In genomic region chr19:42380155-42380554, GRCh38 we compare ENCODE assay signal across 2 cellular contexts.
TF ChIP-seq lines count a peak whose summit lies in the region.

No MANE protein-coding gene starts in this region.

TF ChIP-seq in SK-N-SH treated with all-trans-retinoic acid at 6 μM for 48 hours, 23 proteins besides CTCF, POLR2A, EP300 and RAD21 (continued from another document):
- TF ChIP-seq POU6F1 (CRISPR knock-in tag; IDR thresholded peaks at IDR 0.05; ENCODE audit: borderline replicate concordance, low read depth) (no peak), ARNTL (CRISPR knock-in tag; IDR thresholded peaks at IDR 0.05; ENCODE audit: borderline replicate concordance, low read depth) (no peak), ZFP30 (CRISPR knock-in tag; IDR thresholded peaks at IDR 0.05) (no peak), GLIS3 (CRISPR knock-in tag; IDR thresholded peaks at IDR 0.05) (no peak), TCF4 (CRISPR knock-in tag; IDR thresholded peaks at IDR 0.05; ENCODE audit: borderline replicate concordance) (no peak), RARB (CRISPR knock-in tag; IDR thresholded peaks at IDR 0.05) (no peak), TOX (CRISPR knock-in tag; IDR thresholded peaks at IDR 0.05; ENCODE audit: borderline replicate concordance) (no peak), BACH2 (CRISPR knock-in tag; IDR thresholded peaks at IDR 0.05; ENCODE audit: borderline replicate concordance) (no peak), ZNF565 (CRISPR knock-in tag; conservative IDR thresholded peaks at IDR 0.05; ENCODE audit: low read depth) (no peak), SNAI2 (CRISPR knock-in tag; IDR thresholded peaks at IDR 0.05) (no peak)

TF ChIP-seq in SK-N-SH, 30 proteins besides CTCF, POLR2A, EP300 and RAD21 (continued from another document):
- no peak for TF ChIP-seq REST (IDR thresholded peaks at IDR 0.05; ENCODE audit: low read depth, low read length)
TF ChIP-seq in SK-N-SH: peak in this region for 0.
